In genomic region chr2:239265681-239266435, GRCh38 we compare ENCODE assay signal across 9 cellular contexts.
A peak's percentile ranks its signal among the peaks of the same experiment; 100 is the strongest.
DNase-seq lines count a peak whose midpoint lies in the region; ATAC-seq and FAIRE-seq lines count a peak whose summit lies in the region.
"Had no signal": no experiment of that assay in that cellular context is flagged by ENCODE, and none has a peak within 500 bp of the region (broad histone marks: within the 10 kb centered on the region; RNA-seq: fewer than 3 reads in every experiment).

No MANE protein-coding gene starts in this region.

- H3K27me3 ChIP-seq in muscle layer of duodenum (ENCODE audit: low read depth, low read length) = no peaks in the 10 kb centered on the region

- H3K4me1 ChIP-seq in muscle layer of duodenum (ENCODE audit: control insufficient read depth in 1 of 2, insufficient read depth in 2 of 2, low read length in 2 of 2) = peaks cover 42 to 76% of the 10 kb centered on the region in 2 donors

- no peaks in the 10 kb centered on the region for H3K27me3 Mint-ChIP-seq in activated T-cell treated with anti-CD3 and anti-CD28 coated beads, Interleukin-2, amount 50 U/mL, for 4 hours (ENCODE audit: low read depth)
- no peaks in the 10 kb centered on the region for H3K27me3 Mint-ChIP-seq in dendritic cell treated with granulocyte-macrophage colony-stimulating factor and Interleukin-4, amounts not matched to agents 40 ng/mL and 50 ng/mL, for 4 days

- H3K27ac ChIP-seq in muscle layer of duodenum (ENCODE audit: low read length) = peak overlapping the region; percentile 62

- peaks cover 90% of the 10 kb centered on the region for H3K4me1 Mint-ChIP-seq in activated T-cell treated with anti-CD3 and anti-CD28 coated beads, Interleukin-2, amount 50 U/mL, for 4 hours (ENCODE audit: low read depth)
- H3K4me1 Mint-ChIP-seq in dendritic cell treated with granulocyte-macrophage colony-stimulating factor and Interleukin-4, amounts not matched to agents 40 ng/mL and 50 ng/mL, for 4 days (ENCODE audit: low read depth) = peaks cover 98% of the 10 kb centered on the region

- H3K4me3 ChIP-seq in muscle layer of duodenum (ENCODE audit: low read depth in 1 of 2, low read length in 2 of 2) = peak overlapping the region in 1 of 2 donors; percentile 32

- peak overlapping the region; percentile 85 for H3K4me3 Mint-ChIP-seq in activated T-cell treated with anti-CD3 and anti-CD28 coated beads, Interleukin-2, amount 50 U/mL, for 4 hours
- H3K4me3 Mint-ChIP-seq in dendritic cell treated with granulocyte-macrophage colony-stimulating factor and Interleukin-4, amounts not matched to agents 40 ng/mL and 50 ng/mL, for 4 days = peak overlapping the region; percentile 87

- no peaks in the 10 kb centered on the region for H3K9me3 ChIP-seq in muscle layer of duodenum (ENCODE audit: control insufficient read depth in 1 of 2, low read length in 2 of 2)

- no peaks in the 10 kb centered on the region for H3K9me3 Mint-ChIP-seq in activated T-cell treated with anti-CD3 and anti-CD28 coated beads, Interleukin-2, amount 50 U/mL, for 4 hours
- no peaks in the 10 kb centered on the region for H3K9me3 Mint-ChIP-seq in dendritic cell treated with granulocyte-macrophage colony-stimulating factor and Interleukin-4, amounts not matched to agents 40 ng/mL and 50 ng/mL, for 4 days

- H3K27ac Mint-ChIP-seq in dendritic cell treated with granulocyte-macrophage colony-stimulating factor and Interleukin-4, amounts not matched to agents 40 ng/mL and 50 ng/mL, for 4 days = peak overlapping the region; percentile 99

- H3K36me3 Mint-ChIP-seq in activated T-cell treated with anti-CD3 and anti-CD28 coated beads, Interleukin-2, amount 50 U/mL, for 4 hours (ENCODE audit: insufficient read depth) = peaks cover 2% of the 10 kb centered on the region
- peaks cover 34% of the 10 kb centered on the region for H3K36me3 Mint-ChIP-seq in dendritic cell treated with granulocyte-macrophage colony-stimulating factor and Interleukin-4, amounts not matched to agents 40 ng/mL and 50 ng/mL, for 4 days (ENCODE audit: low read depth)

- no peak for ATAC-seq in activated T-cell treated with anti-CD3 and anti-CD28 coated beads, Interleukin-2, amount 50 U/mL, for 4 hours

- no peak for DNase-seq in activated T-cell treated with anti-CD3 and anti-CD28 coated beads, Interleukin-2, amount 50 U/mL, for 4 hours
- DNase-seq in activated T-cell treated with anti-CD3 and anti-CD28 coated beads for 4 hours (no peak), ureter (ENCODE audit: low spot score) (peak; percentile 42), AG08396 (ENCODE audit: low spot score) (no peak), AML-193 (lab: John Stamatoyannopoulos, UW) (no peak), urothelium cell line (ENCODE audit: low spot score) (no peak)
- DNase-seq: Karpas-422 had no signal

- intact Hi-C loops in dendritic cell treated with granulocyte-macrophage colony-stimulating factor and Interleukin-4, amounts not matched to agents 40 ng/mL and 50 ng/mL, for 4 days (cut with micrococcal nuclease) = loop anchor here (2.0 to 5.0 kb wide), 4 partner anchors 13 to 135 kb away; partner anchors contain the start of gene HDAC4

- H3K36me3 ChIP-seq in muscle layer of duodenum (ENCODE audit: control insufficient read depth in 1 of 2, insufficient read depth in 2 of 2, low read length in 2 of 2) = no peaks in the 10 kb centered on the region

- FAIRE-seq in urothelium cell line (lab: Jason Lieb, UNC) = no peak
